Comparison of ENCODE assay signal across 9 cellular contexts in the genomic region with DNA sequence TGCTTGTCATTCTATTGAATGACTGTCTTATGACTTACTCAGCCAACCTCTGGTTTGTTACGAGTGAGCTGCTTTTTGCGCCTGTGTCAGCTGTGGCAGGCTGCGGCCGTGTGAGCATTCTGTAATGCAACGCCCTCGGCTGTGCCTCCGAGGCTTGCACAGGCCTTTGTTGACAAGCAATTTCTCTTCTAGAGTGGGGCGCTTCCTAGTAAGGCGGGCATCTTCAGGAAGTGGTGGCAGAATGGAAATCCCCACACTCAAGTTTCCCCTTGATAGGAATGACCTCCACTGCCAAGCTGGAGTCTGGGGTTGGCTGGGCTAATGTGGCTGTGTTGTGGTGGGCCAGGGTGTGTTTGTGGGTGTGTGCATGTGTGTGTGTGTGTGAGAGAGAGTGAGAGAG. TPM values are rescaled to one million over a fixed set of nuclear protein-coding genes. Genes with fewer than 3 reads are reported as not detected.
DNase-seq lines count a peak whose midpoint lies in the region; ATAC-seq and TF ChIP-seq lines count a peak whose summit lies in the region.
"Had no signal": no experiment of that assay in that cellular context is flagged by ENCODE, and none has a peak within 500 bp of the region (broad histone marks: within the 10 kb centered on the region; RNA-seq: fewer than 3 reads in every experiment).

No MANE protein-coding gene starts in this region.

- TF ChIP-seq EP300 in sigmoid colon (IDR thresholded peaks at IDR 0.05) = no peak

- no peak overlapping the region for H3K27ac ChIP-seq in sigmoid colon

- no peak for TF ChIP-seq CTCF in sigmoid colon (IDR thresholded peaks at IDR 0.05)

- peak; percentile 30 to 53 for DNase-seq in activated CD4-positive, alpha-beta T cell treated with anti-CD3 and anti-CD28 coated beads for 4 hours
- DNase-seq in effector CD4-positive, alpha-beta T cell = peak; percentile 26
- peak; percentile 13 for DNase-seq in stimulated activated CD8-positive, alpha-beta memory T cell treated with anti-CD3 and anti-CD28 coated beads, Interleukin-15, amount 100 ng/mL, for 1 hour (ENCODE audit: low read depth)
- no peak for DNase-seq in NCI-H446 treated with DMSO at 0.1 percent for 48 hours (lab: John Stamatoyannopoulos, UW)
- DNase-seq in NCI-H524 treated with DMSO at 0.1 percent for 48 hours (lab: John Stamatoyannopoulos, UW) = no peak
- no peak for DNase-seq in sigmoid colon
- DNase-seq: anterior cingulate cortex had no signal

- no peak overlapping the region for H3K4me3 ChIP-seq in sigmoid colon

- ATAC-seq in HG03457 (IDR thresholded peaks at IDR 0.05; ENCODE audit: unreplicated experiment) = peak; percentile 81
- no peak for ATAC-seq in GM21529 (IDR thresholded peaks at IDR 0.05; ENCODE audit: unreplicated experiment)

- no peaks in the 10 kb centered on the region for H3K27me3 ChIP-seq in sigmoid colon

- peaks cover 0 to 2% (median 0%) of the 10 kb centered on the region in 4 donors for H3K9me3 ChIP-seq in sigmoid colon

- intact Hi-C loops in sigmoid colon (cut with DNase I) = no loop called here

- 42 to 46% methylated on average over 9 of the region's 9 CpGs for WGBS in sigmoid colon, 2 donors

- H3K36me3 ChIP-seq in sigmoid colon = no peaks in the 10 kb centered on the region

- no peak for TF ChIP-seq POLR2A in sigmoid colon (IDR thresholded peaks at IDR 0.05)

- no peaks in the 10 kb centered on the region for H3K4me1 ChIP-seq in sigmoid colon

RNA-seq across cellular contexts. Expression of a gene that starts 20.2 kb away (rescaled TPM):
- total RNA-seq in sigmoid colon = 1 to 10 TPM in 3 of 4 donors, under 1 TPM in 1; 0.16 to 4.7 (median 1.4) TPM
- under 1 TPM in 1 of 3 donors, not detected in 2; 0.79 TPM for polyA plus RNA-seq in sigmoid colon

RNA-seq across cellular contexts. Expression of a gene that starts 38.9 kb away (rescaled TPM):
- total RNA-seq in sigmoid colon = 10 to 100 TPM; 14.7 to 32.7 (median 20.9) TPM
- polyA plus RNA-seq in sigmoid colon = 100 to 1,000 TPM in 2 of 3 donors, 10 to 100 TPM in 1; 88.1 to 150 (median 132) TPM

Comparison
In these comparisons a context has a peak if more than half of its experiments do, and no peak if none do; other contexts are left out.
1. DNase-seq: peak in activated CD4-positive, alpha-beta T cell treated with anti-CD3 and anti-CD28 coated beads for 4 hours (2 of 2), effector CD4-positive, alpha-beta T cell (single experiment) and stimulated activated CD8-positive, alpha-beta memory T cell treated with anti-CD3 and anti-CD28 coated beads, Interleukin-15, amount 100 ng/mL, for 1 hour (single experiment); none in NCI-H446 treated with DMSO at 0.1 percent for 48 hours (single experiment), NCI-H524 treated with DMSO at 0.1 percent for 48 hours (single experiment) and sigmoid colon (single experiment).